1 cellular context compared by ENCODE assay signal in genomic region chr5:132439521-132440206, GRCh38.
TF ChIP-seq lines count a peak whose summit lies in the region.

No MANE protein-coding gene starts in this region.

TF ChIP-seq in H1, 55 proteins besides CTCF, POLR2A, EP300 and RAD21 (continued from another document):
- no peak for TF ChIP-seq HDAC6 (IDR thresholded peaks at IDR 0.05; ENCODE audit: low read depth, low read length)
- no peak for TF ChIP-seq GABPA (IDR thresholded peaks at IDR 0.05; ENCODE audit: borderline replicate concordance, insufficient read depth, low read length)
- no peak for TF ChIP-seq USF2 (IDR thresholded peaks at IDR 0.05; ENCODE audit: low read length)
- no peak for TF ChIP-seq CHD7 (IDR thresholded peaks at IDR 0.05; ENCODE audit: insufficient replicate concordance, low read length)
- no peak for TF ChIP-seq ATF3 (IDR thresholded peaks at IDR 0.05; ENCODE audit: insufficient read depth, low read depth, low read length)
- no peak for TF ChIP-seq SUZ12 (IDR thresholded peaks at IDR 0.05; ENCODE audit: low read length)
